9 cellular contexts compared by ENCODE assay signal in genomic region chr2:136136921-136137320, GRCh38. TPM values are rescaled to one million over a fixed set of nuclear protein-coding genes. Genes with fewer than 3 reads are reported as not detected.
DNase-seq lines count a peak whose midpoint lies in the region; ATAC-seq and TF ChIP-seq lines count a peak whose summit lies in the region.
"Had no signal": no experiment of that assay in that cellular context is flagged by ENCODE, and none has a peak within 500 bp of the region (broad histone marks: within the 10 kb centered on the region; RNA-seq: fewer than 3 reads in every experiment).

No MANE protein-coding gene starts in this region.

- no peak overlapping the region; the same call in 1 of the 2 replicates for H2AFZ ChIP-seq in Loucy (ENCODE audit: low read length)

- peak overlapping the region; percentile 76 to 80 for H3K27ac ChIP-seq in mucosa of rectum (ENCODE audit: low read depth in 2 of 2, low read length in 2 of 2)

- H3K9me3 ChIP-seq in Loucy (ENCODE audit: insufficient read depth, low read depth, low read length) (no peaks in the 10 kb centered on the region), mucosa of rectum (ENCODE audit: control insufficient read depth in 2 of 2, low read length in 2 of 2) (no peaks in the 10 kb centered on the region)
- H3K9me3 ChIP-seq: MG63 had no signal

- ATAC-seq in activated B cell treated with CpG ODN at 0.5 μM for 24 hours (ENCODE audit: low read depth) (no peak), GM21825 (IDR thresholded peaks at IDR 0.05; ENCODE audit: unreplicated experiment) (no peak)

- H3K36me3 Mint-ChIP-seq in activated B cell treated with CpG ODN at 0.5 μM for 24 hours (ENCODE audit: low read depth): no peaks in the 10 kb centered on the region

- H3K27me3 ChIP-seq in Loucy (ENCODE audit: insufficient read depth, low read length, poor library complexity, severe bottlenecking) (no peaks in the 10 kb centered on the region), mucosa of rectum (ENCODE audit: control insufficient read depth in 2 of 2, insufficient read depth in 2 of 2, low read length in 2 of 2) (no peaks in the 10 kb centered on the region)

- CTCF ChIA-PET in activated B cell treated with CpG ODN at 0.5 μM for 24 hours (lab: Charles Lee): interaction anchor here (1.2 to 2.5 kb wide), 10 partner anchors 70 to 247 kb away, joined by 3 to 12 read pairs (median 5); partner anchors contain the start of gene DARS1

- no peaks in the 10 kb centered on the region for H3K27me3 Mint-ChIP-seq in activated B cell treated with CpG ODN at 0.5 μM for 24 hours

- H3F3A ChIP-seq in Loucy (ENCODE audit: low read depth): peaks cover 23% of the 10 kb centered on the region

- peaks cover 99% of the 10 kb centered on the region for H3K4me1 Mint-ChIP-seq in activated B cell treated with CpG ODN at 0.5 μM for 24 hours

- peak; percentile 60 for DNase-seq in COR-L47 (lab: John Stamatoyannopoulos, UW)
- DNase-seq in activated B cell treated with CpG ODN at 0.5 μM for 24 hours: no peak
- DNase-seq in NCI-H446 (lab: John Stamatoyannopoulos, UW): no peak
- no peak for DNase-seq in NCI-H82 (lab: John Stamatoyannopoulos, UW)
- DNase-seq in ecto neural progenitor cell (ENCODE audit: low spot score): no peak
- DNase-seq: MG63 had no signal

- H3K4me1 ChIP-seq in Loucy (ENCODE audit: insufficient read depth, low read length, poor library complexity, severe bottlenecking) (peaks cover 95% of the 10 kb centered on the region), mucosa of rectum (ENCODE audit: control insufficient read depth in 2 of 2, insufficient read depth in 2 of 2, low read length in 2 of 2) (peaks cover 0 to 17% of the 10 kb centered on the region in 2 donors)

- H3K27ac Mint-ChIP-seq in activated B cell treated with CpG ODN at 0.5 μM for 24 hours: peak overlapping the region; percentile 99

- no peaks in the 10 kb centered on the region for H4K20me1 ChIP-seq in Loucy (ENCODE audit: insufficient read depth, low read length, poor library complexity, severe bottlenecking)

- peak overlapping the region; percentile 54 for H3K4me3 ChIP-seq in Loucy (ENCODE audit: low read length, poor library complexity, severe bottlenecking)
- H3K4me3 ChIP-seq in mucosa of rectum (ENCODE audit: low read length in 2 of 2): no peak overlapping the region
- H3K4me3 ChIP-seq: MG63 had no signal

- no peaks in the 10 kb centered on the region for H3K9me3 Mint-ChIP-seq in activated B cell treated with CpG ODN at 0.5 μM for 24 hours

- H3K36me3 ChIP-seq in Loucy (ENCODE audit: insufficient read depth, low read length) (no peaks in the 10 kb centered on the region), mucosa of rectum (ENCODE audit: control insufficient read depth in 2 of 2, insufficient read depth in 2 of 2, low read length in 2 of 2) (no peaks in the 10 kb centered on the region)
- H3K36me3 ChIP-seq: MG63 had no signal

- peak overlapping the region; percentile 80 for H3K9ac ChIP-seq in Loucy (ENCODE audit: low read depth, low read length, poor library complexity, severe bottlenecking)
- H3K9ac ChIP-seq in mucosa of rectum (ENCODE audit: low read depth in 1 of 2, low read length in 2 of 2): peak overlapping the region in 1 of 2 donors; percentile 36

- intact Hi-C loops in activated B cell treated with CpG ODN at 0.5 μM for 24 hours (cut with micrococcal nuclease): loop anchor here (1.0 to 10.0 kb wide), 6 partner anchors 35 to 1392 kb away; partner anchors contain the start of gene UBXN4

- no peaks in the 10 kb centered on the region for H3K9me2 ChIP-seq in Loucy (replicated peaks; ENCODE audit: low read depth, low read length)

- peak overlapping the region; percentile 72 for H3K4me2 ChIP-seq in Loucy (ENCODE audit: low read depth, low read length, poor library complexity, severe bottlenecking)

- POLR2A ChIA-PET in activated B cell treated with CpG ODN at 0.5 μM for 24 hours (lab: Charles Lee): interaction anchor here (0.7 to 12.1 kb wide), 20 partner anchors 12 to 244 kb away, joined by 3 to 478 read pairs (median 10); partner anchors contain the start of genes CXCR4 and DARS1

- peak overlapping the region; percentile 62 for H3K4me3 Mint-ChIP-seq in activated B cell treated with CpG ODN at 0.5 μM for 24 hours

- TF ChIP-seq CTCF in Loucy (conservative IDR thresholded peaks at IDR 0.05; ENCODE audit: low read length) (peak; percentile 25; the same call in 1 of the 2 replicates), activated B cell treated with CpG ODN at 0.5 μM for 24 hours (IDR thresholded peaks at IDR 0.05) (no peak)

- no peaks in the 10 kb centered on the region for H3K79me2 ChIP-seq in Loucy (ENCODE audit: insufficient read depth, low read length)

RNA-seq across cellular contexts. Expression of gene CXCR4, which starts 19.0 kb away (rescaled TPM):
- total RNA-seq in activated B cell treated with CpG ODN at 0.5 μM for 24 hours: 200 and 213 TPM in 2 replicates
